In the genomic region with DNA sequence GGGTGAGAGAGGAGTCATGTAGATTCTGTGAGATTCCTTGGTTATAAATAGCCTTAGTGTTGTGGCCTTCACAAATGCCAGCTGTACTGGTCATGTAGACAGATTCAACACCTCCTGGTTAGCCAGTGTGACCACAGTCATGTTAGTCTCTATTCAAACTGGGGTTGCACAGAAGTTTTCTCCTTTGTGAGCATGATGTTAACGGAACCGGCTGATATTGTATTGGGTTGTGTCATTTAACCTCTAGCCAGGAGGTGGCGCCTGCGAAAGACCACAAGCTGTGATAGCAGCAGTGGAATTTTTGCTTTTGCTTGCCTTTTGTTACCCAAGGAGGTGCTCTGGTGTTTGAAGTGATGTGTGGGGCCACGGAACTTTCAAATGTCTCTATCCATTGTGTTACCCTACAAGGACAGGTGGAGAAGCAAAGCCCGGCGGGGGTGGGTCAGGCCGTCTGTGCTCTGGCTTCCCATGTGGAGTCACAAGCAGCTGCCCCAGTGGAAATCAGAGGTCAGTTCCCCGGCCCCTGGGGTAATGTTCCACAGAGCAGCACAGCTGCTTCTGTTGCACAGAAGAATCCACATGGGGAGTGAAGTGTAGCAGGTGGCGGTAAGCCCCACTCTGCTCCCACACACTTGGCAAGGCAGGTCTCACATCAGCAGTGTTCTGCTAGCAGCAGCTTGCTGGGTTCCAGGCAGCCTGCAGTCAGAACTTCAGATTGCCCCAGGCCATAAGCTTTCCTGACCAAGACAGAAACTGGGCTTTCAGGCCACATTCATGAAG, we compare ENCODE assay signal across 9 cellular contexts.
DNase-seq lines count a peak whose midpoint lies in the region; ATAC-seq, FAIRE-seq and TF ChIP-seq lines count a peak whose summit lies in the region.
"Had no signal": no experiment of that assay in that cellular context is flagged by ENCODE, and none has a peak within 500 bp of the region (broad histone marks: within the 10 kb centered on the region; RNA-seq: fewer than 3 reads in every experiment).

No MANE protein-coding gene starts in this region.

- no peak overlapping the region for H3K4me2 ChIP-seq in SU-DHL-6 (ENCODE audit: low read depth, low read length, poor library complexity, severe bottlenecking)
- H3K4me2 ChIP-seq in neural progenitor cell = no peak overlapping the region

- no peak for TF ChIP-seq POLR2A in H54 (IDR thresholded peaks at IDR 0.05; ENCODE audit: low read depth, low read length)

- H4K20me1 ChIP-seq in SU-DHL-6 (ENCODE audit: low read depth, low read length) (no peaks in the 10 kb centered on the region), neural progenitor cell (ENCODE audit: low read depth) (no peaks in the 10 kb centered on the region)

- H3K27me3 ChIP-seq in SU-DHL-6 (ENCODE audit: low read length) = no peaks in the 10 kb centered on the region
- no peaks in the 10 kb centered on the region for H3K27me3 ChIP-seq in neural progenitor cell

- peaks cover 7% of the 10 kb centered on the region for H3K27me3 Mint-ChIP-seq in neural progenitor cell (ENCODE audit: insufficient read depth, low read depth)

- H3K9ac ChIP-seq in SU-DHL-6 (ENCODE audit: low read length) (no peak overlapping the region), neural progenitor cell (no peak overlapping the region)

- ATAC-seq in HG02610 (IDR thresholded peaks at IDR 0.05; ENCODE audit: unreplicated experiment) = no peak

- H3K27ac ChIP-seq in SU-DHL-6 (ENCODE audit: low read depth, low read length) (no peak overlapping the region), neural progenitor cell (no peak overlapping the region)
- H3K27ac ChIP-seq: tibial artery had no signal

- no peak overlapping the region for H3K27ac Mint-ChIP-seq in neural progenitor cell

- peaks cover 3% of the 10 kb centered on the region for H3K4me1 ChIP-seq in neural progenitor cell
- H3K4me1 ChIP-seq: tibial artery had no signal

- H3K79me2 ChIP-seq in SU-DHL-6 (ENCODE audit: insufficient read depth, low read length) = no peaks in the 10 kb centered on the region
- H3K79me2 ChIP-seq in neural progenitor cell (ENCODE audit: low read depth) = no peaks in the 10 kb centered on the region

- H3K4me3 ChIP-seq in AG09309 (ENCODE audit: control insufficient read depth, low read depth, low read length) = no peak overlapping the region
- H3K4me3 ChIP-seq in SU-DHL-6 (ENCODE audit: insufficient read depth, low read length, poor library complexity, severe bottlenecking) = no peak overlapping the region
- no peak overlapping the region for H3K4me3 ChIP-seq in neural progenitor cell
- H3K4me3 ChIP-seq: tibial artery had no signal

- H3K36me3 ChIP-seq in SU-DHL-6 (ENCODE audit: low read length) (no peaks in the 10 kb centered on the region), neural progenitor cell (no peaks in the 10 kb centered on the region)
- H3K36me3 ChIP-seq: tibial artery had no signal

- H3K36me3 Mint-ChIP-seq in neural progenitor cell = no peaks in the 10 kb centered on the region

- no peak overlapping the region for H2AFZ ChIP-seq in SU-DHL-6 (ENCODE audit: low read depth, low read length, severe bottlenecking)
- H2AFZ ChIP-seq in neural progenitor cell (replicated peaks) = peak overlapping the region; percentile 80

- no peaks in the 10 kb centered on the region for H3K9me3 ChIP-seq in SU-DHL-6 (ENCODE audit: insufficient read depth, low read length)
- no peaks in the 10 kb centered on the region for H3K9me3 ChIP-seq in neural progenitor cell (ENCODE audit: low read depth)
- H3K9me3 ChIP-seq: tibial artery had no signal

- DNase-seq in AG09309 (ENCODE audit: low read depth) (no peak), H54 (ENCODE audit: insufficient read length, low spot score) (peak; percentile 15), fibroblast of peridontal ligament (ENCODE audit: extremely low read depth) (peak; percentile 68), neural progenitor cell (ENCODE audit: low spot score) (peak; percentile 62), NCI-H1436 treated with DMSO at 0.1 percent for 48 hours (lab: John Stamatoyannopoulos, UW) (no peak), NCI-H446 treated with DMSO at 0.1 percent for 48 hours (lab: John Stamatoyannopoulos, UW) (no peak)

- no peak for FAIRE-seq in H54 (lab: Jason Lieb, UNC)

- H3K4me1 Mint-ChIP-seq in neural progenitor cell = peaks cover 5% of the 10 kb centered on the region

- no peak overlapping the region for H3K4me3 Mint-ChIP-seq in neural progenitor cell

- no peaks in the 10 kb centered on the region for H3K9me2 ChIP-seq in SU-DHL-6 (replicated peaks; ENCODE audit: insufficient read depth, low read length)

- no peaks in the 10 kb centered on the region for H3F3A ChIP-seq in SU-DHL-6 (ENCODE audit: insufficient read depth)
- H3F3A ChIP-seq in neural progenitor cell (ENCODE audit: low read depth) = no peaks in the 10 kb centered on the region

- no peaks in the 10 kb centered on the region for H3K9me3 Mint-ChIP-seq in neural progenitor cell

- TF ChIP-seq CTCF in AG09309 (IDR thresholded peaks at IDR 0.05; ENCODE audit: control insufficient read depth, insufficient read depth, low read depth, low read length, missing control alignments) = peak; percentile 72
- peak; percentile 66 for TF ChIP-seq CTCF in SU-DHL-6 (IDR thresholded peaks at IDR 0.05; ENCODE audit: insufficient read depth, low read length, poor library complexity, severe bottlenecking)
- peak; percentile 66 for TF ChIP-seq CTCF in neural progenitor cell (IDR thresholded peaks at IDR 0.05)

Comparison
In these comparisons a context has a peak if more than half of its experiments do, and no peak if none do; other contexts are left out.
1. DNase-seq: peak in H54 (single experiment), fibroblast of peridontal ligament (single experiment) and neural progenitor cell (single experiment); none in AG09309 (single experiment), NCI-H1436 treated with DMSO at 0.1 percent for 48 hours (single experiment) and NCI-H446 treated with DMSO at 0.1 percent for 48 hours (single experiment).
2. Peak in every context shown above with its lines, with median percentiles within 50 percentile points of each other: CTCF ChIP-seq.